9 cellular contexts compared by ENCODE assay signal in the genomic region with DNA sequence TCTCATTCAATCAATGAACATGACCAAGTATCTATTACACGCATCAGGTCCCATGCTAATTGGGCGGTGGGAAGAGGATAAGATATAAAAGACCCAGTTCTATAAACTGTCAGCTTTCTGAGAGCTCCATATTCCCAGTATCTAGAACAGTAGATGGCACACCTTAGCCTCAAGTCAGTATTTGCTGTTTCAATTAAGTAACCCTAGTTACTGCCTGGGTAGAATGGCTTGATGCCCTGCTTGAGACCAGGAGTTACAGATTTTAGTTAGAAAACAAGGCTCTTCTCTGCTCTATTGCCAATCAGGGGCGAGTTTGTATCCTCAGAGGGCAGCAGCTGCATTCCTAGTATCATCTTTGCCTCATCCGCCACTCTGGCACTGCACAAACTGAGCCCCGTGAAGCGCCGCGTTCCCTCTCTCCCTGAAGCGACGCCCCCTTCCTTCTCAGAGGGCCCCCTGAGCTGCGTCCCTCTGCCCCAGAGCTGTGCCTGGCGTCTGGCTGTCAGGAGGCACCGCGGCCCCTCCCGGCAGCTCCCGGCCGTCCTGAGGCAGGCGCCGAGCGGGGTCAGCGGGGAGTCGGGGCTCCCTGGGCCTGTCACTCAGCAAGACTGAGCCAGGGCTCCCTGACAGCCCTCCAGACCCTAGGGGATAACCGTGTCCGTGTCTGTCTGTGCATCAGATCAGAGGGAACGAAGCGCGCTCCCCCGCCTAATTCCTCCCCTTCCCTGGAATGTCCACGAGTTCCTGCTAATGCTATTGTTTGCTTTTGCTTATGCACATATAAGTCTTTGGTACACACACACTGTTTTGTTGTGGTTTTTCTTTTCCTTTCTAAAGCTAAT.
DNase-seq lines count a peak whose midpoint lies in the region; ATAC-seq and TF ChIP-seq lines count a peak whose summit lies in the region.
"Had no signal": no experiment of that assay in that cellular context is flagged by ENCODE, and none has a peak within 500 bp of the region (broad histone marks: within the 10 kb centered on the region; RNA-seq: fewer than 3 reads in every experiment).

No MANE protein-coding gene starts in this region.

- peak overlapping the region; percentile 95 for H2AFZ ChIP-seq in smooth muscle cell (ENCODE audit: low read depth)

- WGBS in smooth muscle cell (ENCODE audit: low lambda C conversion rate) = 13% methylated on average over 29 of the region's 29 CpGs

- H3K9me3 Mint-ChIP-seq in brain = no peaks in the 10 kb centered on the region
- H3K9me3 Mint-ChIP-seq: dendritic cell treated with granulocyte-macrophage colony-stimulating factor and Interleukin-4, amounts not matched to agents 40 ng/mL and 50 ng/mL, for 4 days had no signal

- peak; percentile 3 for DNase-seq in HCEC 1CT
- DNase-seq in iPS-NIHi7 (ENCODE audit: extremely low spot score) = peak; percentile 53
- peak; percentile 7 for DNase-seq in smooth muscle cell (lab: John Stamatoyannopoulos, UW; ENCODE audit: unreplicated experiment)
- no peak for DNase-seq in NK-92 (lab: John Stamatoyannopoulos, UW; ENCODE audit: unreplicated experiment)
- no peak for DNase-seq in NCI-H2227 (lab: John Stamatoyannopoulos, UW; ENCODE audit: unreplicated experiment)

- H3K4me3 ChIP-seq in smooth muscle cell = peak overlapping the region; percentile 70

- H3K9ac ChIP-seq in smooth muscle cell (ENCODE audit: low read depth) = peak overlapping the region; percentile 49

- peaks cover 27% of the 10 kb centered on the region for H3K4me1 Mint-ChIP-seq in brain

- H3K79me2 ChIP-seq in smooth muscle cell (ENCODE audit: low read depth) = no peaks in the 10 kb centered on the region

- no peaks in the 10 kb centered on the region for H3K27me3 Mint-ChIP-seq in brain

- ATAC-seq in GM18498 (IDR thresholded peaks at IDR 0.05; ENCODE audit: unreplicated experiment) (no peak), HG03432 (IDR thresholded peaks at IDR 0.05; ENCODE audit: unreplicated experiment) (no peak)

- peak overlapping the region; percentile 54 to 84 (median 73) for H3K4me3 Mint-ChIP-seq in brain
- H3K4me3 Mint-ChIP-seq: dendritic cell treated with granulocyte-macrophage colony-stimulating factor and Interleukin-4, amounts not matched to agents 40 ng/mL and 50 ng/mL, for 4 days had no signal

- H3K27me3 ChIP-seq in smooth muscle cell (ENCODE audit: low read depth) = no peaks in the 10 kb centered on the region

- no peak for TF ChIP-seq CTCF in brain (conservative IDR thresholded peaks at IDR 0.05)
- TF ChIP-seq CTCF in smooth muscle cell (IDR thresholded peaks at IDR 0.05; ENCODE audit: borderline replicate concordance, insufficient read depth, poor library complexity, severe bottlenecking) = no peak

- no peaks in the 10 kb centered on the region for H4K20me1 ChIP-seq in smooth muscle cell (ENCODE audit: low read depth)

- no peaks in the 10 kb centered on the region for H3F3A ChIP-seq in smooth muscle cell (ENCODE audit: low read depth)

- H3K4me1 ChIP-seq in smooth muscle cell (ENCODE audit: low read depth) = peaks cover 5% of the 10 kb centered on the region

- H3K4me2 ChIP-seq in smooth muscle cell = peak overlapping the region; percentile 98

- peak overlapping the region in 4 of 5 experiments; percentile 32 to 88 (median 84) for H3K27ac Mint-ChIP-seq in brain
- H3K27ac Mint-ChIP-seq: dendritic cell treated with granulocyte-macrophage colony-stimulating factor and Interleukin-4, amounts not matched to agents 40 ng/mL and 50 ng/mL, for 4 days had no signal

- H3K36me3 ChIP-seq in smooth muscle cell (ENCODE audit: low read depth) = no peaks in the 10 kb centered on the region

- no peaks in the 10 kb centered on the region for H3K36me3 Mint-ChIP-seq in brain

- H3K9me3 ChIP-seq in smooth muscle cell (replicated peaks; ENCODE audit: low read depth) = no peaks in the 10 kb centered on the region

- no peak overlapping the region for H3K27ac ChIP-seq in smooth muscle cell (ENCODE audit: low read depth)

Comparison
In these comparisons a context has a peak if more than half of its experiments do, and no peak if none do; other contexts are left out.
1. DNase-seq: peak in HCEC 1CT (single experiment), iPS-NIHi7 (single experiment) and smooth muscle cell (single experiment); none in NK-92 (single experiment) and NCI-H2227 (single experiment).